9 cellular contexts compared by ENCODE assay signal in genomic region chr1:9615316-9616063, GRCh38. TPM values are rescaled to one million over a fixed set of nuclear protein-coding genes. Genes with fewer than 3 reads are reported as not detected.
DNase-seq lines count a peak whose midpoint lies in the region; ATAC-seq and TF ChIP-seq lines count a peak whose summit lies in the region.
"Had no signal": no experiment of that assay in that cellular context is flagged by ENCODE, and none has a peak within 500 bp of the region (broad histone marks: within the 10 kb centered on the region; RNA-seq: fewer than 3 reads in every experiment).

No MANE protein-coding gene starts in this region.

- no peaks in the 10 kb centered on the region for H3K9me3 Mint-ChIP-seq in CD4-positive, CD25-positive, alpha-beta regulatory T cell
- no peaks in the 10 kb centered on the region for H3K9me3 Mint-ChIP-seq in activated naive CD8-positive, alpha-beta T cell treated with anti-CD3 and anti-CD28 coated beads, Interleukin-2, amount 50 U/mL, for 24 hours
- H3K9me3 Mint-ChIP-seq: IgD-negative memory B cell had no signal

- H3K27me3 ChIP-seq in CD4-positive, CD25-positive, alpha-beta regulatory T cell (ENCODE audit: control insufficient read depth, insufficient read depth, low read length), result no peaks in the 10 kb centered on the region
- H3K27me3 ChIP-seq in H7 (ENCODE audit: control insufficient read depth, insufficient read depth, low read length), result no peaks in the 10 kb centered on the region

- no peak overlapping the region for H3K4me3 Mint-ChIP-seq in CD4-positive, CD25-positive, alpha-beta regulatory T cell
- H3K4me3 Mint-ChIP-seq in activated naive CD8-positive, alpha-beta T cell treated with anti-CD3 and anti-CD28 coated beads, Interleukin-2, amount 50 U/mL, for 24 hours, result no peak overlapping the region
- H3K4me3 Mint-ChIP-seq: IgD-negative memory B cell had no signal

- no peak overlapping the region for H3K4me3 ChIP-seq in CD4-positive, CD25-positive, alpha-beta regulatory T cell (ENCODE audit: low read depth, low read length)
- H3K4me3 ChIP-seq in H7 (ENCODE audit: insufficient read depth, low read depth, low read length), result no peak overlapping the region

- H3K9me3 ChIP-seq in CD4-positive, CD25-positive, alpha-beta regulatory T cell (ENCODE audit: control insufficient read depth in 2 of 2, low read length in 2 of 2), result no peaks in the 10 kb centered on the region

- no peak overlapping the region for H3K27ac ChIP-seq in CD4-positive, CD25-positive, alpha-beta regulatory T cell (ENCODE audit: insufficient read depth, low read length, poor library complexity, severe bottlenecking)

- DNase-seq in CD4-positive, CD25-positive, alpha-beta regulatory T cell, result peak in 2 of 3 donors; percentile 42 to 68
- peak; percentile 94 for DNase-seq in H7
- DNase-seq in activated naive CD8-positive, alpha-beta T cell treated with anti-CD3 and anti-CD28 coated beads, Interleukin-2, amount 50 U/mL, for 24 hours, result peak; percentile 59
- peak; percentile 87 for DNase-seq in iPS-NIHi11 (ENCODE audit: low spot score)
- peak; percentile 20 for DNase-seq in stimulated activated CD8-positive, alpha-beta memory T cell treated with anti-CD3 and anti-CD28 coated beads, Interleukin-15, amount 100 ng/mL, for 1 hour (ENCODE audit: low read depth)

- H3K4me1 ChIP-seq in CD4-positive, CD25-positive, alpha-beta regulatory T cell (ENCODE audit: control insufficient read depth, insufficient read depth, low read length, poor library complexity, severe bottlenecking), result no peaks in the 10 kb centered on the region

- H3K4me1 Mint-ChIP-seq in CD4-positive, CD25-positive, alpha-beta regulatory T cell, result no peaks in the 10 kb centered on the region
- no peaks in the 10 kb centered on the region for H3K4me1 Mint-ChIP-seq in activated naive CD8-positive, alpha-beta T cell treated with anti-CD3 and anti-CD28 coated beads, Interleukin-2, amount 50 U/mL, for 24 hours
- H3K4me1 Mint-ChIP-seq: IgD-negative memory B cell had no signal

- H3K27ac Mint-ChIP-seq in CD4-positive, CD25-positive, alpha-beta regulatory T cell, result no peak overlapping the region
- H3K27ac Mint-ChIP-seq in activated naive CD8-positive, alpha-beta T cell treated with anti-CD3 and anti-CD28 coated beads, Interleukin-2, amount 50 U/mL, for 24 hours, result no peak overlapping the region
- H3K27ac Mint-ChIP-seq: IgD-negative memory B cell had no signal

- H3K36me3 ChIP-seq in CD4-positive, CD25-positive, alpha-beta regulatory T cell (ENCODE audit: control insufficient read depth, insufficient read depth, low read length), result no peaks in the 10 kb centered on the region
- peaks cover 6% of the 10 kb centered on the region for H3K36me3 ChIP-seq in H7 (replicated peaks; ENCODE audit: control insufficient read depth, insufficient read depth, low read length)

- peak; percentile 75 to 83 for ATAC-seq in CD4-positive, CD25-positive, alpha-beta regulatory T cell (ENCODE audit: low read depth in 2 of 2)
- ATAC-seq in SK-N-SH treated with all-trans-retinoic acid at 6 μM for 48 hours, result peak; percentile 80
- peak; percentile 84 for ATAC-seq in activated naive CD8-positive, alpha-beta T cell treated with anti-CD3 and anti-CD28 coated beads, Interleukin-2, amount 50 U/mL, for 24 hours
- no peak for ATAC-seq in GM21381 (IDR thresholded peaks at IDR 0.05; ENCODE audit: unreplicated experiment)
- no peak for ATAC-seq in GM21529 (IDR thresholded peaks at IDR 0.05; ENCODE audit: unreplicated experiment)

- H3K36me3 Mint-ChIP-seq in CD4-positive, CD25-positive, alpha-beta regulatory T cell, result no peaks in the 10 kb centered on the region
- H3K36me3 Mint-ChIP-seq in activated naive CD8-positive, alpha-beta T cell treated with anti-CD3 and anti-CD28 coated beads, Interleukin-2, amount 50 U/mL, for 24 hours (ENCODE audit: low read depth), result no peaks in the 10 kb centered on the region
- H3K36me3 Mint-ChIP-seq: IgD-negative memory B cell had no signal

- no peaks in the 10 kb centered on the region for H3K27me3 Mint-ChIP-seq in CD4-positive, CD25-positive, alpha-beta regulatory T cell
- peaks cover 2% of the 10 kb centered on the region for H3K27me3 Mint-ChIP-seq in activated naive CD8-positive, alpha-beta T cell treated with anti-CD3 and anti-CD28 coated beads, Interleukin-2, amount 50 U/mL, for 24 hours
- H3K27me3 Mint-ChIP-seq: IgD-negative memory B cell had no signal

TF ChIP-seq in SK-N-SH treated with all-trans-retinoic acid at 6 μM for 48 hours, 23 proteins besides CTCF, POLR2A, EP300 and RAD21:
- TF ChIP-seq ZNF8 (CRISPR knock-in tag; IDR thresholded peaks at IDR 0.05) (no peak), ESRRG (CRISPR knock-in tag; IDR thresholded peaks at IDR 0.05) (no peak)

RNA-seq across cellular contexts. Expression of gene TMEM201, which starts 26.8 kb away (rescaled TPM):
- total RNA-seq in CD4-positive, CD25-positive, alpha-beta regulatory T cell, result 12.1 TPM
- 1 to 10 TPM; 1.1 to 1.6 (median 1.4) TPM for polyA plus RNA-seq in CD4-positive, CD25-positive, alpha-beta regulatory T cell
- total RNA-seq in H7 (2014; rRNA removed; shearing (Covaris generic)), result 12.9 and 14.9 TPM in 2 replicates

RNA-seq across cellular contexts. Expression of gene PIK3CD, which starts 36.0 kb away (rescaled TPM):
- 187 TPM for total RNA-seq in CD4-positive, CD25-positive, alpha-beta regulatory T cell
- 10 to 100 TPM; 47.3 to 63.2 (median 52.5) TPM for polyA plus RNA-seq in CD4-positive, CD25-positive, alpha-beta regulatory T cell
- total RNA-seq in H7 (2014; rRNA removed; shearing (Covaris generic)), result 6.9 and 18.1 TPM in 2 replicates

Comparison
In these comparisons a context has a peak if more than half of its experiments do, and no peak if none do; other contexts are left out.
1. ATAC-seq: peak in CD4-positive, CD25-positive, alpha-beta regulatory T cell (2 of 2), SK-N-SH treated with all-trans-retinoic acid at 6 μM for 48 hours (single experiment) and activated naive CD8-positive, alpha-beta T cell treated with anti-CD3 and anti-CD28 coated beads, Interleukin-2, amount 50 U/mL, for 24 hours (single experiment); none in GM21381 (single experiment) and GM21529 (single experiment).
2. DNase-seq: peak in every context shown above with its lines; median percentile 94 in H7; 87 in iPS-NIHi11; 59 in activated naive CD8-positive, alpha-beta T cell treated with anti-CD3 and anti-CD28 coated beads, Interleukin-2, amount 50 U/mL, for 24 hours; 55 in CD4-positive, CD25-positive, alpha-beta regulatory T cell; 20 in stimulated activated CD8-positive, alpha-beta memory T cell treated with anti-CD3 and anti-CD28 coated beads, Interleukin-15, amount 100 ng/mL, for 1 hour.